In genomic region chr12:114403044-114403689, GRCh38 we compare ENCODE assay signal across 13 cellular contexts. TPM values are rescaled to one million over a fixed set of nuclear protein-coding genes. Genes with fewer than 3 reads are reported as not detected.
A peak's percentile ranks its signal among the peaks of the same experiment; 100 is the strongest.
DNase-seq lines count a peak whose midpoint lies in the region; TF ChIP-seq lines count a peak whose summit lies in the region.
"Had no signal": no experiment of that assay in that cellular context is flagged by ENCODE, and none has a peak within 500 bp of the region (broad histone marks: within the 10 kb centered on the region; RNA-seq: fewer than 3 reads in every experiment).

No MANE protein-coding gene starts in this region.

- H3K27ac Mint-ChIP-seq in activated CD4-positive, alpha-beta T cell treated with anti-CD3 and anti-CD28 coated beads, Interleukin-2, amount 10 ng/mL, durations not matched to agents 7 days and 5 days: peak overlapping the region; percentile 50
- no peak overlapping the region for H3K27ac Mint-ChIP-seq in activated naive CD4-positive, alpha-beta T cell treated with anti-CD3 and anti-CD28 coated beads for 36 hours
- H3K27ac Mint-ChIP-seq: activated naive CD8-positive, alpha-beta T cell treated with anti-CD3 and anti-CD28 coated beads, Interleukin-2, amount 10 ng/mL, durations not matched to agents 7 days and 5 days; effector memory CD8-positive, alpha-beta T cell had no signal

- no peak for DNase-seq in activated CD4-positive, alpha-beta T cell treated with anti-CD3 and anti-CD28 coated beads, Interleukin-2, amount 10 ng/mL, durations not matched to agents 7 days and 5 days
- no peak for DNase-seq in activated CD4-positive, alpha-beta T cell treated with anti-CD3 and anti-CD28 coated beads, Interleukin-2, amount 50 U/mL, for 48 hours
- DNase-seq in brain microvascular endothelial cell: no peak
- DNase-seq in suprapubic skin (ENCODE audit: low spot score in 2 of 2): no peak
- no peak for DNase-seq in activated naive CD4-positive, alpha-beta T cell treated with anti-CD3 and anti-CD28 coated beads for 36 hours
- no peak for DNase-seq in cerebellum (ENCODE audit: low spot score)
- DNase-seq in SIG-M5 (lab: John Stamatoyannopoulos, UW): no peak
- DNase-seq: activated naive CD8-positive, alpha-beta T cell treated with anti-CD3 and anti-CD28 coated beads, Interleukin-2, amount 10 ng/mL, durations not matched to agents 7 days and 5 days; effector memory CD8-positive, alpha-beta T cell; HCEC 1CT; tibial artery had no signal

- no peak for TF ChIP-seq EP300 in suprapubic skin (IDR thresholded peaks at IDR 0.05)

- WGBS in suprapubic skin: 17% methylated on average over 36 of the region's 41 CpGs

- H3K27ac ChIP-seq in brain microvascular endothelial cell (no peak overlapping the region), suprapubic skin (peak overlapping the region; percentile 36)
- H3K27ac ChIP-seq: parathyroid adenoma, tibial artery had no signal

- H3K9me3 Mint-ChIP-seq in activated CD4-positive, alpha-beta T cell treated with anti-CD3 and anti-CD28 coated beads, Interleukin-2, amount 10 ng/mL, durations not matched to agents 7 days and 5 days: no peaks in the 10 kb centered on the region
- no peaks in the 10 kb centered on the region for H3K9me3 Mint-ChIP-seq in activated naive CD4-positive, alpha-beta T cell treated with anti-CD3 and anti-CD28 coated beads for 36 hours

- H3K4me3 ChIP-seq in brain microvascular endothelial cell (ENCODE audit: low read depth, low read length) (no peak overlapping the region), iPS-15b (ENCODE audit: low read depth, low read length) (peak overlapping the region; percentile 4), suprapubic skin (peak overlapping the region; percentile 52)
- H3K4me3 ChIP-seq: tibial artery had no signal

- H3K9me3 ChIP-seq in iPS-15b (ENCODE audit: control insufficient read depth, insufficient read depth, low read length) (no peaks in the 10 kb centered on the region), suprapubic skin (no peaks in the 10 kb centered on the region)
- H3K9me3 ChIP-seq: tibial artery had no signal

- H3K36me3 ChIP-seq in brain microvascular endothelial cell (replicated peaks) (no peaks in the 10 kb centered on the region), iPS-15b (ENCODE audit: control insufficient read depth, insufficient read depth, low read length) (no peaks in the 10 kb centered on the region), suprapubic skin (no peaks in the 10 kb centered on the region)
- H3K36me3 ChIP-seq: tibial artery had no signal

- H3K27me3 Mint-ChIP-seq in activated CD4-positive, alpha-beta T cell treated with anti-CD3 and anti-CD28 coated beads, Interleukin-2, amount 10 ng/mL, durations not matched to agents 7 days and 5 days: peaks cover 95% of the 10 kb centered on the region
- H3K27me3 Mint-ChIP-seq in activated naive CD4-positive, alpha-beta T cell treated with anti-CD3 and anti-CD28 coated beads for 36 hours (ENCODE audit: low read depth): peaks cover 85% of the 10 kb centered on the region

- H3K27me3 ChIP-seq in brain microvascular endothelial cell (replicated peaks) (peaks cover 85% of the 10 kb centered on the region), iPS-15b (ENCODE audit: control insufficient read depth, insufficient read depth, low read length) (peaks cover 100% of the 10 kb centered on the region), suprapubic skin (peaks cover 100% of the 10 kb centered on the region)

- peak; percentile 10 for TF ChIP-seq CTCF in brain microvascular endothelial cell (IDR thresholded peaks at IDR 0.05; ENCODE audit: low read depth, low read length, missing control alignments)
- peak in 1 of 2 donors; percentile 17 for TF ChIP-seq CTCF in suprapubic skin (IDR thresholded peaks at IDR 0.05)

- peaks cover 2% of the 10 kb centered on the region for H3K4me1 Mint-ChIP-seq in activated CD4-positive, alpha-beta T cell treated with anti-CD3 and anti-CD28 coated beads, Interleukin-2, amount 10 ng/mL, durations not matched to agents 7 days and 5 days
- H3K4me1 Mint-ChIP-seq in activated naive CD4-positive, alpha-beta T cell treated with anti-CD3 and anti-CD28 coated beads for 36 hours (ENCODE audit: low read depth): peaks cover 7% of the 10 kb centered on the region
- H3K4me1 Mint-ChIP-seq: activated naive CD8-positive, alpha-beta T cell treated with anti-CD3 and anti-CD28 coated beads, Interleukin-2, amount 10 ng/mL, durations not matched to agents 7 days and 5 days had no signal

- peaks cover 2% of the 10 kb centered on the region for H3K4me1 ChIP-seq in iPS-15b (ENCODE audit: control insufficient read depth, insufficient read depth, low read length)
- peaks cover 22% of the 10 kb centered on the region for H3K4me1 ChIP-seq in suprapubic skin
- H3K4me1 ChIP-seq: parathyroid adenoma had no signal

- POLR2A ChIA-PET in activated CD4-positive, alpha-beta T cell treated with anti-CD3 and anti-CD28 coated beads, Interleukin-2, amount 10 ng/mL, durations not matched to agents 7 days and 5 days (lab: Charles Lee): no interaction called here

- H3K9ac ChIP-seq in iPS-15b (ENCODE audit: low read depth, low read length): no peak overlapping the region
- H3K9ac ChIP-seq: parathyroid adenoma had no signal

- in situ Hi-C loops in brain microvascular endothelial cell (cut with HindIII; ENCODE audit: low pct_ligation_motif_present, low sequenced_read_pairs): no loop called here

- CTCF ChIA-PET in activated CD4-positive, alpha-beta T cell treated with anti-CD3 and anti-CD28 coated beads, Interleukin-2, amount 10 ng/mL, durations not matched to agents 7 days and 5 days (lab: Charles Lee): no interaction called here
- CTCF ChIA-PET in activated naive CD4-positive, alpha-beta T cell treated with anti-CD3 and anti-CD28 coated beads for 36 hours (lab: Charles Lee): no interaction called here

- intact Hi-C loops in activated naive CD4-positive, alpha-beta T cell treated with anti-CD3 and anti-CD28 coated beads for 36 hours (cut with micrococcal nuclease): loop anchor here (5.0 kb wide), 2 partner anchors 279 to 936 kb away; partner anchors contain the start of gene TBX3

- no peak for TF ChIP-seq POLR2A in suprapubic skin (IDR thresholded peaks at IDR 0.05)

- H3K4me3 Mint-ChIP-seq in activated CD4-positive, alpha-beta T cell treated with anti-CD3 and anti-CD28 coated beads, Interleukin-2, amount 10 ng/mL, durations not matched to agents 7 days and 5 days: no peak overlapping the region
- no peak overlapping the region for H3K4me3 Mint-ChIP-seq in activated naive CD4-positive, alpha-beta T cell treated with anti-CD3 and anti-CD28 coated beads for 36 hours
- H3K4me3 Mint-ChIP-seq: activated naive CD8-positive, alpha-beta T cell treated with anti-CD3 and anti-CD28 coated beads, Interleukin-2, amount 10 ng/mL, durations not matched to agents 7 days and 5 days; effector memory CD8-positive, alpha-beta T cell had no signal

- H3K36me3 Mint-ChIP-seq in activated CD4-positive, alpha-beta T cell treated with anti-CD3 and anti-CD28 coated beads, Interleukin-2, amount 10 ng/mL, durations not matched to agents 7 days and 5 days (ENCODE audit: low read depth): peaks cover 4% of the 10 kb centered on the region
- no peaks in the 10 kb centered on the region for H3K36me3 Mint-ChIP-seq in activated naive CD4-positive, alpha-beta T cell treated with anti-CD3 and anti-CD28 coated beads for 36 hours (ENCODE audit: low read depth)
- H3K36me3 Mint-ChIP-seq: activated naive CD8-positive, alpha-beta T cell treated with anti-CD3 and anti-CD28 coated beads, Interleukin-2, amount 10 ng/mL, durations not matched to agents 7 days and 5 days had no signal

RNA-seq across cellular contexts. Expression of gene TBX5, which starts 2.8 kb away (rescaled TPM):
- not detected for total RNA-seq in activated CD4-positive, alpha-beta T cell treated with anti-CD3 and anti-CD28 coated beads, Interleukin-2, amount 10 ng/mL, durations not matched to agents 7 days and 5 days
- total RNA-seq in suprapubic skin: 1 to 10 TPM in 2 of 4 donors, under 1 TPM in 1, not detected in 1; 0.44 to 3.5 (median 2.1) TPM
- not detected for total RNA-seq in activated naive CD4-positive, alpha-beta T cell treated with anti-CD3 and anti-CD28 coated beads for 36 hours
- not detected for total RNA-seq in cerebellum
- total RNA-seq: activated naive CD8-positive, alpha-beta T cell treated with anti-CD3 and anti-CD28 coated beads, Interleukin-2, amount 10 ng/mL, durations not matched to agents 7 days and 5 days had no signal
